In genomic region chr12:98752726-98753125, GRCh38 we compare ENCODE assay signal across 18 cellular contexts.
DNase-seq lines count a peak whose midpoint lies in the region; ATAC-seq and TF ChIP-seq lines count a peak whose summit lies in the region.
"Had no signal": no experiment of that assay in that cellular context is flagged by ENCODE, and none has a peak within 500 bp of the region (broad histone marks: within the 10 kb centered on the region; RNA-seq: fewer than 3 reads in every experiment).

No MANE protein-coding gene starts in this region.

- TF ChIP-seq EP300 in SK-N-SH (IDR thresholded peaks at IDR 0.05; ENCODE audit: borderline replicate concordance in 1 of 2, low read depth in 1 of 2, low read length in 1 of 2) = no peak

- WGBS in SK-N-SH (ENCODE audit: low lambda C conversion rate) = 46% methylated on average over 5 of the region's 5 CpGs

- H3K36me3 ChIP-seq in SK-N-SH (replicated peaks in 1 of 2; ENCODE audit: control insufficient read depth in 1 of 2, insufficient read depth in 2 of 2, low read length in 1 of 2) = no peaks in the 10 kb centered on the region
- H3K36me3 ChIP-seq: upper lobe of right lung had no signal

- no peaks in the 10 kb centered on the region for H3K9me2 ChIP-seq in SK-N-SH

- H2AFZ ChIP-seq in SK-N-SH (ENCODE audit: low read depth) = peak overlapping the region; percentile 9; the same call in 1 of the 2 replicates

- H3K27ac ChIP-seq in SK-N-SH (ENCODE audit: low read depth in 2 of 2, low read length in 1 of 2) = peak overlapping the region in 1 of 2 experiments; percentile 15; a peak in 2 of 4 replicates
- H3K27ac ChIP-seq: upper lobe of right lung had no signal

- TF ChIP-seq RAD21 in SK-N-SH (IDR thresholded peaks at IDR 0.05; ENCODE audit: low read length) = no peak

- ATAC-seq in HG02885 (IDR thresholded peaks at IDR 0.05; ENCODE audit: poor library complexity, unreplicated experiment) (no peak), GM21576 (IDR thresholded peaks at IDR 0.05; ENCODE audit: unreplicated experiment) (no peak)
- ATAC-seq: natural killer cell; stimulated activated naive B cell treated with anti-CD40 and anti-IgM and Interleukin-4, amounts not matched to agents 10 μg/mL and 1 μg/mL and 100 μg/mL, for 72 hours; upper lobe of right lung had no signal

- H3K4me1 ChIP-seq in SK-N-SH (ENCODE audit: control insufficient read depth in 1 of 2, insufficient read depth in 2 of 2, low read depth in 1 of 2, low read length in 1 of 2) = peaks cover 0 to 14% of the 10 kb centered on the region in 2 experiments; a peak in 1 of 4 replicates
- H3K4me1 ChIP-seq: upper lobe of right lung had no signal

- no peak overlapping the region for H3K4me3 ChIP-seq in SK-N-SH (ENCODE audit: low read depth in 2 of 2, low read length in 1 of 2)
- H3K4me3 ChIP-seq: upper lobe of right lung had no signal

- TF ChIP-seq CTCF in SK-N-SH (IDR thresholded peaks at IDR 0.05) = no peak

- POLR2A ChIA-PET in SK-N-SH (lab: Yijun Ruan, JAX) = no interaction called here

- no peak overlapping the region for H3K4me2 ChIP-seq in SK-N-SH

- DNase-seq in GM04504 (ENCODE audit: low read depth) = peak; percentile 56
- DNase-seq in SK-N-SH = no peak
- peak; percentile 41 for DNase-seq in dedifferentiated amniotic fluid mesenchymal stem cell (ENCODE audit: extremely low spot score)
- peak; percentile 24 for DNase-seq in stromal cell of bone marrow (ENCODE audit: low read depth)
- no peak for DNase-seq in activated CD4-positive, alpha-beta T cell treated with anti-CD3 and anti-CD28 coated beads, Interleukin-2, amount 50 U/mL, for 48 hours
- no peak for DNase-seq in kidney glomerular epithelial cell (lab: John Stamatoyannopoulos, UW)
- DNase-seq: activated CD4-positive, alpha-beta T cell treated with anti-CD3 and anti-CD28 coated beads for 1 hour; activated CD8-positive, alpha-beta memory T cell treated with anti-CD3 and anti-CD28 coated beads, Interleukin-2, amount 50 U/mL, for 4 hours; activated naive CD4-positive, alpha-beta T cell; CD4-positive, alpha-beta T cell; DMS79; natural killer cell; NCI-H345; Right ventricle myocardium superior; stimulated activated naive B cell treated with anti-CD40 and anti-IgM and Interleukin-4, amounts not matched to agents 10 μg/mL and 1 μg/mL and 100 μg/mL, for 72 hours; upper lobe of right lung had no signal

- CTCF ChIA-PET in SK-N-SH (lab: Yijun Ruan, JAX) = interaction anchor here (0.7 to 3.1 kb wide), 5 partner anchors 10 to 1603 kb away, joined by 3 to 10 read pairs (median 3); no protein-coding TSS in a partner anchor

- no peak overlapping the region for H3K9ac ChIP-seq in SK-N-SH

- H3K27me3 ChIP-seq in SK-N-SH (ENCODE audit: insufficient read depth) = no peaks in the 10 kb centered on the region
- H3K27me3 ChIP-seq: upper lobe of right lung had no signal

- no peaks in the 10 kb centered on the region for H3K79me2 ChIP-seq in SK-N-SH (ENCODE audit: insufficient read depth)

- H3F3A ChIP-seq in SK-N-SH (replicated peaks; ENCODE audit: insufficient read depth) = no peaks in the 10 kb centered on the region

- no peaks in the 10 kb centered on the region for H3K9me3 ChIP-seq in SK-N-SH
- H3K9me3 ChIP-seq: upper lobe of right lung had no signal

- H4K20me1 ChIP-seq in SK-N-SH (ENCODE audit: insufficient read depth) = no peaks in the 10 kb centered on the region

TF ChIP-seq in SK-N-SH, 30 proteins besides CTCF, POLR2A, EP300 and RAD21:
- TF ChIP-seq TCF12 (IDR thresholded peaks at IDR 0.05) = peak; percentile 26; the same call in 1 of the 2 replicates
- TF ChIP-seq CHD2 (IDR thresholded peaks at IDR 0.05; ENCODE audit: low read length, partially characterized antibody) = no peak
- TF ChIP-seq FOSL2 (IDR thresholded peaks at IDR 0.05; ENCODE audit: borderline replicate concordance, low read depth) = peak; percentile 35; the same call in 1 of the 2 replicates

Comparison
In these comparisons a context has a peak if more than half of its experiments do, and no peak if none do; other contexts are left out.
1. DNase-seq: peak in GM04504 (single experiment), dedifferentiated amniotic fluid mesenchymal stem cell (single experiment) and stromal cell of bone marrow (single experiment); none in SK-N-SH (single experiment), activated CD4-positive, alpha-beta T cell treated with anti-CD3 and anti-CD28 coated beads, Interleukin-2, amount 50 U/mL, for 48 hours (0 of 2) and kidney glomerular epithelial cell (single experiment).